In genomic region chr17:8412089-8412488, GRCh38 we compare ENCODE assay signal across 1 cellular context.
TF ChIP-seq lines count a peak whose summit lies in the region.

No MANE protein-coding gene starts in this region.

TF ChIP-seq in HEK293, 187 proteins besides CTCF, POLR2A, EP300 and RAD21 (continued from another document):
- TF ChIP-seq ZNF692 (tag by site-specific recombination; IDR thresholded peaks at IDR 0.05): no peak
- TF ChIP-seq ZNF501 (tag by site-specific recombination; IDR thresholded peaks at IDR 0.05): no peak
- no peak for TF ChIP-seq ZNF10 (tag by site-specific recombination; IDR thresholded peaks at IDR 0.05)
